ENCODE assay signal across 28 cellular contexts in the genomic region with DNA sequence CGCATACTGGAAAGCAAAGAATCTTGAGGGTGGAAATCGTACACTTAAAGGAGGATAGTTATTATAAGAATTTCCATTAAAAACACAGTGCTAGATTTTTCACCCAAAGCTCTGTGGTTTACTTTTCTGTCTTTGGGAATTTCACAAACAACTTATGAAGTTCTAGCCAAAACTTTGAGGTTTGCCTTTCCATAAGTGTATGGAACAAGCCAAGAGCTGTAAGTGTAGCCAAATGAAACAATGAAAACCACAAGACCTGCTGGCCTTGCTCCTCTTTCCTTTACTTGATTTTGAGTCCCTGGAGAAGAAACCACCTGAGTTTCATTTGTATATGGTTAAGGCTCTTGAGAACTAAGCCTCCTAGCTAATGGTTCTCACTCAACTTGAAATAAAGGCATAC.
"Had no signal": no experiment of that assay in that cellular context is flagged by ENCODE, and none has a peak within 500 bp of the region (broad histone marks: within the 10 kb centered on the region; RNA-seq: fewer than 3 reads in every experiment).

No MANE protein-coding gene starts in this region.

- DNase-seq: activated CD4-positive, alpha-beta T cell treated with anti-CD3 and anti-CD28 coated beads for 48 hours; activated CD4-positive, alpha-beta T cell treated with anti-CD3 and anti-CD28 coated beads, Interleukin-2, amount 50 U/mL, for 48 hours; activated CD8-positive, alpha-beta memory T cell treated with anti-CD3 and anti-CD28 coated beads for 24 hours; activated effector memory CD4-positive, alpha-beta T cell treated with Interleukin-2 at 50 U/mL for 16 hours; activated naive CD4-positive, alpha-beta T cell treated with anti-CD3 and anti-CD28 coated beads for 36 hours; activated naive CD8-positive, alpha-beta T cell treated with anti-CD3 and anti-CD28 coated beads for 36 hours; adrenal gland; aorta; effector CD8-positive, alpha-beta T cell; head of caudate nucleus; hippocampal formation; immature natural killer cell; kidney; left colon; midbrain; natural killer cell; posterior cingulate gyrus; right cardiac atrium; stimulated activated CD4-positive, alpha-beta T cell treated with anti-CD3 and anti-CD28 coated beads, Interleukin-2, amount 100 ng/mL, for 48 hours; stimulated activated naive CD8-positive, alpha-beta T cell treated with anti-CD3 and anti-CD28 coated beads, Interleukin-15, Interleukin-2, amounts not matched to agents 100 U/mL and 50 U/mL, for 24 hours; SW 1271; T-helper 9 cell; trophoblast cell had no signal

- H3K4me1 Mint-ChIP-seq: activated naive CD8-positive, alpha-beta T cell treated with anti-CD3 and anti-CD28 coated beads for 36 hours; central memory CD8-positive, alpha-beta T cell; immature natural killer cell; memory B cell; natural killer cell had no signal

- ATAC-seq: gastroesophageal sphincter; left colon; natural killer cell; right cardiac atrium; stimulated activated naive CD8-positive, alpha-beta T cell treated with anti-CD3 and anti-CD28 coated beads, Interleukin-15, Interleukin-2, amounts not matched to agents 100 U/mL and 50 U/mL, for 24 hours had no signal

- H3K9me3 Mint-ChIP-seq: activated naive CD8-positive, alpha-beta T cell treated with anti-CD3 and anti-CD28 coated beads for 36 hours had no signal

- H3K27ac Mint-ChIP-seq: activated naive CD4-positive, alpha-beta T cell treated with anti-CD3 and anti-CD28 coated beads for 36 hours; activated naive CD8-positive, alpha-beta T cell treated with anti-CD3 and anti-CD28 coated beads for 36 hours; immature natural killer cell; memory B cell; natural killer cell; T-helper 1 cell treated with Interleukin-12 subunit alpha and Interleukin-12 subunit beta and Interleukin-4 antibody, amounts not matched to agents 30 μg/mL and 1 μg/mL, for 36 hours had no signal

- H3K36me3 Mint-ChIP-seq: activated naive CD8-positive, alpha-beta T cell treated with anti-CD3 and anti-CD28 coated beads for 36 hours; immature natural killer cell; memory B cell had no signal

- H3K4me3 ChIP-seq: adrenal gland, gastroesophageal sphincter, thoracic aorta had no signal

- H3K4me3 Mint-ChIP-seq: activated naive CD4-positive, alpha-beta T cell treated with anti-CD3 and anti-CD28 coated beads for 36 hours; activated naive CD8-positive, alpha-beta T cell treated with anti-CD3 and anti-CD28 coated beads for 36 hours; central memory CD8-positive, alpha-beta T cell; immature natural killer cell; memory B cell; natural killer cell; T-helper 1 cell treated with Interleukin-12 subunit alpha and Interleukin-12 subunit beta and Interleukin-4 antibody, amounts not matched to agents 30 μg/mL and 1 μg/mL, for 36 hours had no signal

- H3K27me3 Mint-ChIP-seq: activated naive CD8-positive, alpha-beta T cell treated with anti-CD3 and anti-CD28 coated beads for 36 hours; central memory CD8-positive, alpha-beta T cell; memory B cell had no signal
